1 cellular context compared by ENCODE assay signal in genomic region chr6:11970114-11970513, GRCh38.
TF ChIP-seq lines count a peak whose summit lies in the region.

No MANE protein-coding gene starts in this region.

TF ChIP-seq in IMR-90, 13 proteins besides CTCF, POLR2A, EP300 and RAD21 (continued from another document):
- TF ChIP-seq BHLHE40 (IDR thresholded peaks at IDR 0.05; ENCODE audit: low read depth, low read length) (no peak), FOS (IDR thresholded peaks at IDR 0.05; ENCODE audit: low read depth, low read length) (no peak)
